In genomic region chr1:2235300-2235998, GRCh38 we compare ENCODE assay signal across 9 cellular contexts. TPM values are rescaled to one million over a fixed set of nuclear protein-coding genes. Genes with fewer than 3 reads are reported as not detected.
A peak's percentile ranks its signal among the peaks of the same experiment; 100 is the strongest.
DNase-seq lines count a peak whose midpoint lies in the region; ATAC-seq and TF ChIP-seq lines count a peak whose summit lies in the region.
"Had no signal": no experiment of that assay in that cellular context is flagged by ENCODE, and none has a peak within 500 bp of the region (broad histone marks: within the 10 kb centered on the region; RNA-seq: fewer than 3 reads in every experiment).

No MANE protein-coding gene starts in this region.

- H3K4me1 Mint-ChIP-seq in progenitor cell of endocrine pancreas (ENCODE audit: low read depth), result peaks cover 40% of the 10 kb centered on the region

- peak overlapping the region; percentile 100 for H3K4me2 ChIP-seq in BLaER1

- 69% methylated on average over 15 of the region's 22 CpGs for WGBS in esophagus muscularis mucosa

- 0 out of 2 replicates have a peak, but pooled peaks cover under 1% of the 10 kb centered on the region for H3K36me3 ChIP-seq in BLaER1
- H3K36me3 ChIP-seq in esophagus muscularis mucosa, result peaks cover 0 to under 1% (median 0%) of the 10 kb centered on the region in 4 donors

- no peaks in the 10 kb centered on the region for H3K9me3 Mint-ChIP-seq in progenitor cell of endocrine pancreas (ENCODE audit: low read depth)

- H3K4me3 Mint-ChIP-seq in progenitor cell of endocrine pancreas (ENCODE audit: low read depth), result no peak overlapping the region

- peak; percentile 6 for TF ChIP-seq POLR2A in esophagus muscularis mucosa (IDR thresholded peaks at IDR 0.05; ENCODE audit: low read depth)

- TF ChIP-seq CTCF in VCaP (conservative IDR thresholded peaks at IDR 0.05) (no peak), esophagus muscularis mucosa (IDR thresholded peaks at IDR 0.05) (no peak), progenitor cell of endocrine pancreas (IDR thresholded peaks at IDR 0.05; ENCODE audit: unreplicated experiment) (no peak)

- H3K27ac ChIP-seq in BLaER1, result peak overlapping the region; percentile 53; the same call in 1 of the 2 replicates
- peak overlapping the region; percentile 93; the same call in 1 of the 2 replicates for H3K27ac ChIP-seq in VCaP
- peak overlapping the region; percentile 89 to 94 (median 92) for H3K27ac ChIP-seq in esophagus muscularis mucosa (replicated peaks in 1 of 4)

- H3K36me3 Mint-ChIP-seq in progenitor cell of endocrine pancreas (ENCODE audit: insufficient read depth), result no peaks in the 10 kb centered on the region

- DNase-seq in esophagus muscularis mucosa (ENCODE audit: extremely low spot score), result no peak
- no peak for DNase-seq in progenitor cell of endocrine pancreas (ENCODE audit: low spot score, unreplicated experiment)
- no peak for DNase-seq in SKM-1 (lab: John Stamatoyannopoulos, UW; ENCODE audit: unreplicated experiment)
- DNase-seq in HPDE6-E6E7 (ENCODE audit: extremely low spot score), result no peak
- no peak for DNase-seq in left colon
- DNase-seq: activated CD4-positive, alpha-beta T cell treated with anti-CD3 and anti-CD28 coated beads for 1 hour had no signal

- intact Hi-C loops in esophagus muscularis mucosa (cut with DNase I) (loop anchor here (5.0 kb wide), 1 partner anchor 77 kb away; no protein-coding TSS in a partner anchor), left colon (cut with DNase I, micrococcal nuclease) (no loop called here)

- H3K9me3 ChIP-seq in BLaER1 (no peaks in the 10 kb centered on the region), esophagus muscularis mucosa (no peaks in the 10 kb centered on the region)

- H3K27me3 ChIP-seq in BLaER1 (no peaks in the 10 kb centered on the region), esophagus muscularis mucosa (no peaks in the 10 kb centered on the region)

- peak overlapping the region; percentile 64; the same call in 1 of the 2 replicates for H3K9ac ChIP-seq in BLaER1

- H3K27me3 Mint-ChIP-seq in progenitor cell of endocrine pancreas, result no peaks in the 10 kb centered on the region

- H3K4me1 ChIP-seq in BLaER1 (peaks cover 97% of the 10 kb centered on the region), esophagus muscularis mucosa (peaks cover 97 to 100% (median 100%) of the 10 kb centered on the region in 4 donors)

- H3K4me3 ChIP-seq in BLaER1, result no peak overlapping the region
- H3K4me3 ChIP-seq in esophagus muscularis mucosa, result peak overlapping the region; percentile 74 to 96 (median 81)

- peaks cover 100% of the 10 kb centered on the region for H4K20me1 ChIP-seq in BLaER1

- peak overlapping the region; percentile 37 for H3K27ac Mint-ChIP-seq in progenitor cell of endocrine pancreas

- TF ChIP-seq EP300 in esophagus muscularis mucosa (IDR thresholded peaks at IDR 0.05), result no peak

- ATAC-seq in GM18519 (IDR thresholded peaks at IDR 0.05; ENCODE audit: low FRiP score, unreplicated experiment) (no peak), left colon (no peak)

RNA-seq across cellular contexts. Expression of gene SKI, which starts 7.3 kb away (rescaled TPM):
- total RNA-seq in esophagus muscularis mucosa (100 to 1,000 TPM in 2 of 4 donors, 10 to 100 TPM in 2; 70.1 to 190 (median 124) TPM), progenitor cell of endocrine pancreas (56.2 and 59.4 TPM in 2 replicates), left colon (10 to 100 TPM; 30.2 to 35.5 TPM)

RNA-seq across cellular contexts. Expression of gene FAAP20, which starts 40.9 kb away (rescaled TPM):
- total RNA-seq in esophagus muscularis mucosa (10 to 100 TPM; 37.9 to 81.7 (median 55.7) TPM), progenitor cell of endocrine pancreas (74.3 and 77.9 TPM in 2 replicates), left colon (10 to 100 TPM; 28.5 to 32.6 TPM)
